Comparison of ENCODE assay signal across 9 cellular contexts in genomic region chr17:78734841-78735641, GRCh38. TPM values are rescaled to one million over a fixed set of nuclear protein-coding genes. Genes with fewer than 3 reads are reported as not detected.
DNase-seq lines count a peak whose midpoint lies in the region; ATAC-seq and TF ChIP-seq lines count a peak whose summit lies in the region.
"Had no signal": no experiment of that assay in that cellular context is flagged by ENCODE, and none has a peak within 500 bp of the region (broad histone marks: within the 10 kb centered on the region; RNA-seq: fewer than 3 reads in every experiment).

No MANE protein-coding gene starts in this region.

- POLR2A ChIA-PET in IMR-90 (lab: Charles Lee; ENCODE audit: unreplicated experiment) = no interaction called here

- 89% methylated on average over 4 of the region's 16 CpGs; no CpG with 5 or more reads in 1 of the 2 experiments for WGBS in IMR-90 (ENCODE audit: extremely low coverage in 2 of 2, insufficient read length in 1 of 2), 2 experiments

- TF ChIP-seq RAD21 in IMR-90 (IDR thresholded peaks at IDR 0.05; ENCODE audit: low read length) = no peak

- no peak overlapping the region for H3K4me3 ChIP-seq in IMR-90 (ENCODE audit: insufficient read depth, low read depth, low read length)

- H3K9ac ChIP-seq in IMR-90 (ENCODE audit: low read depth, low read length) = no peak overlapping the region

- H3K9me3 Mint-ChIP-seq in CD14-positive monocyte (no peaks in the 10 kb centered on the region), chondrocyte (ENCODE audit: low read depth) (no peaks in the 10 kb centered on the region), natural killer cell (no peaks in the 10 kb centered on the region)

- H2BK120ac ChIP-seq in IMR-90 (ENCODE audit: low read depth, low read length) = no peak overlapping the region

- H2BK5ac ChIP-seq in IMR-90 (ENCODE audit: low read depth, low read length, poor library complexity, severe bottlenecking) = no peak overlapping the region

- H3K27me3 ChIP-seq in IMR-90 (ENCODE audit: control insufficient read depth, insufficient read depth, low read length) = no peaks in the 10 kb centered on the region

- H3K27me3 Mint-ChIP-seq in CD14-positive monocyte (ENCODE audit: low read depth in 3 of 3) (no peaks in the 10 kb centered on the region), chondrocyte (ENCODE audit: low read depth) (no peaks in the 10 kb centered on the region), natural killer cell (ENCODE audit: low read depth in 2 of 2) (no peaks in the 10 kb centered on the region)

- intact Hi-C loops in CD14-positive monocyte (cut with micrococcal nuclease) (loop anchor here in 1 of 2 donors (5.0 kb wide), 1 partner anchor 47 kb away; the partner anchor contains the start of gene CYTH1), IMR-90 (cut with micrococcal nuclease) (no loop called here), natural killer cell (cut with micrococcal nuclease) (no loop called here)

- H3K36me3 Mint-ChIP-seq in CD14-positive monocyte = peaks cover 18 to 25% of the 10 kb centered on the region in 2 donors
- H3K36me3 Mint-ChIP-seq in chondrocyte (ENCODE audit: low read depth) = no peaks in the 10 kb centered on the region
- no peaks in the 10 kb centered on the region for H3K36me3 Mint-ChIP-seq in natural killer cell

- TF ChIP-seq POLR2A in IMR-90 (IDR thresholded peaks at IDR 0.05; ENCODE audit: low read depth, low read length) = no peak

- dilution Hi-C loops in IMR-90 (cut with HindIII; ENCODE audit: low sequenced_read_pairs, unreplicated experiment) = no loop called here

- H3K4me1 Mint-ChIP-seq in CD14-positive monocyte (peaks cover 80% of the 10 kb centered on the region), chondrocyte (ENCODE audit: low read depth) (peaks cover 60% of the 10 kb centered on the region), natural killer cell (peaks cover 88 to 90% of the 10 kb centered on the region in 2 donors)

- in situ Hi-C loops in IMR-90 (cut with MboI; ENCODE audit: low sequenced_read_pairs) = no loop called here

- no peak overlapping the region for H4K8ac ChIP-seq in IMR-90 (ENCODE audit: low read depth in 2 of 2, low read length in 2 of 2)

- BruUV-seq in IMR-90 (replicated peaks; lab: Mats Ljungman, UMichigan) = no TSS peak

- peak overlapping the region; percentile 17; the same call in 1 of the 2 replicates for H2AK5ac ChIP-seq in IMR-90 (ENCODE audit: low read depth, low read length)

- peaks cover 19 to 68% of the 10 kb centered on the region in 2 experiments for H3K79me1 ChIP-seq in IMR-90 (ENCODE audit: low read depth in 1 of 2, low read length in 2 of 2)

- H3K36me3 ChIP-seq in IMR-90 (ENCODE audit: control insufficient read depth, insufficient read depth, low read length) = no peaks in the 10 kb centered on the region

- TF ChIP-seq CTCF in CD14-positive monocyte (IDR thresholded peaks at IDR 0.05) = no peak
- no peak for TF ChIP-seq CTCF in IMR-90 (conservative IDR thresholded peaks at IDR 0.05; ENCODE audit: low read depth, low read length)
- TF ChIP-seq CTCF in chondrocyte (IDR thresholded peaks at IDR 0.05) = no peak
- TF ChIP-seq CTCF in natural killer cell (IDR thresholded peaks at IDR 0.05) = no peak

- no peak overlapping the region for H3K4me2 ChIP-seq in IMR-90 (ENCODE audit: low read depth, low read length)

- H3K56ac ChIP-seq in IMR-90 (ENCODE audit: extremely low read depth, insufficient read depth, low read length) = no peak overlapping the region

- CTCF ChIA-PET in IMR-90 (lab: Yijun Ruan, JAX) = interaction anchor here (0.6 to 1.0 kb wide), 2 partner anchors 18 to 25 kb away, joined by 3 read pairs; no protein-coding TSS in a partner anchor

- no peak overlapping the region for H2BK20ac ChIP-seq in IMR-90 (ENCODE audit: low read depth, low read length)

- peaks cover 25% of the 10 kb centered on the region for H4K20me1 ChIP-seq in IMR-90 (ENCODE audit: insufficient read depth, low read length)

- no peak overlapping the region for H2AFZ ChIP-seq in IMR-90 (replicated peaks; ENCODE audit: low read length, poor library complexity)

- no peak for ATAC-seq in IMR-90 (ENCODE audit: low read depth)
- ATAC-seq in natural killer cell = peak in 2 of 3 donors; percentile 7 to 9
- ATAC-seq in GM21717 (IDR thresholded peaks at IDR 0.05; ENCODE audit: unreplicated experiment) = no peak
- ATAC-seq in GM21390 (IDR thresholded peaks at IDR 0.05; ENCODE audit: unreplicated experiment) = no peak

- no peak overlapping the region; the same call in 1 of the 2 replicates for H3K18ac ChIP-seq in IMR-90 (ENCODE audit: low read depth, low read length)

- DNase-seq in CD14-positive monocyte (ENCODE audit: low spot score) (no peak), IMR-90 (no peak), chondrocyte (ENCODE audit: low spot score) (no peak), natural killer cell (no peak), GM19238 (ENCODE audit: insufficient read length, low spot score) (no peak), NCI-H1417 treated with DMSO at 0.1 percent for 48 hours (lab: John Stamatoyannopoulos, UW) (no peak)
- DNase-seq: NCI-H510A had no signal

- peak overlapping the region; percentile 88 to 100 for H3K4me3 Mint-ChIP-seq in CD14-positive monocyte
- peak overlapping the region; percentile 19 for H3K4me3 Mint-ChIP-seq in chondrocyte (ENCODE audit: unreplicated experiment)
- peak overlapping the region; percentile 95 for H3K4me3 Mint-ChIP-seq in natural killer cell

- peaks cover 12% of the 10 kb centered on the region for H3K4me1 ChIP-seq in IMR-90 (ENCODE audit: control insufficient read depth, insufficient read depth, low read length)

- no peak overlapping the region for H3K4ac ChIP-seq in IMR-90 (ENCODE audit: low read depth, low read length)

- no peak overlapping the region for H4K5ac ChIP-seq in IMR-90 (ENCODE audit: low read depth, low read length)

- H3K27ac ChIP-seq in IMR-90 (ENCODE audit: insufficient read depth, low read length) = no peak overlapping the region

- no peaks in the 10 kb centered on the region for H3K9me3 ChIP-seq in IMR-90 (ENCODE audit: control insufficient read depth, insufficient read depth, low read length)

- H3K14ac ChIP-seq in IMR-90 (replicated peaks; ENCODE audit: low read depth, low read length) = no peak overlapping the region

- H2AK9ac ChIP-seq in IMR-90 (replicated peaks; ENCODE audit: low read depth, low read length, poor library complexity) = peak overlapping the region; percentile 14

- no peak overlapping the region for H3K23ac ChIP-seq in IMR-90 (ENCODE audit: low read depth, low read length)

- no peak overlapping the region for H2BK15ac ChIP-seq in IMR-90 (ENCODE audit: low read depth, low read length)

- H4K91ac ChIP-seq in IMR-90 (ENCODE audit: insufficient read depth, low read depth, low read length) = no peak overlapping the region

- H3K9me1 ChIP-seq in IMR-90 (ENCODE audit: insufficient read depth, low read length) = peaks cover 14% of the 10 kb centered on the region

- H3K27ac Mint-ChIP-seq in CD14-positive monocyte (peak overlapping the region; percentile 95 to 99 (median 97)), chondrocyte (ENCODE audit: unreplicated experiment) (peak overlapping the region; percentile 91), natural killer cell (peak overlapping the region; percentile 93)

TF ChIP-seq in IMR-90, 13 proteins besides CTCF, POLR2A, EP300 and RAD21:
- TF ChIP-seq MXI1 (IDR thresholded peaks at IDR 0.05; ENCODE audit: borderline replicate concordance, low read depth, low read length) (no peak), RFX5 (IDR thresholded peaks at IDR 0.05; ENCODE audit: low read depth, low read length) (no peak), FOS (IDR thresholded peaks at IDR 0.05; ENCODE audit: low read depth, low read length) (no peak), USF2 (IDR thresholded peaks at IDR 0.05; ENCODE audit: low read depth, low read length) (no peak), MAFK (IDR thresholded peaks at IDR 0.05; ENCODE audit: low read depth, low read length) (no peak), NFE2L2 (IDR thresholded peaks at IDR 0.05; ENCODE audit: low read depth, low read length) (no peak), MAZ (IDR thresholded peaks at IDR 0.05; ENCODE audit: borderline replicate concordance, low read depth, low read length) (no peak), CHD1 (IDR thresholded peaks at IDR 0.05; ENCODE audit: low read depth, low read length) (no peak), CEBPB (IDR thresholded peaks at IDR 0.05; ENCODE audit: low read depth, low read length) (no peak), ELK1 (IDR thresholded peaks at IDR 0.05; ENCODE audit: borderline replicate concordance, low read depth, low read length) (no peak), RCOR1 (IDR thresholded peaks at IDR 0.05; ENCODE audit: insufficient replicate concordance, low read length) (no peak), BHLHE40 (IDR thresholded peaks at IDR 0.05; ENCODE audit: low read depth, low read length) (no peak)

RNA-seq across cellular contexts. Expression of gene CYTH1, which starts 47.0 kb away (rescaled TPM):
- polyA plus RNA-seq in CD14-positive monocyte = 10 to 100 TPM; 68.6 to 80.9 TPM
- 7.9 and 8.3 TPM in 2 replicates for total RNA-seq in IMR-90 (2012; rRNA removed)
- 10.1 and 12.4 TPM in 2 replicates for polyA plus RNA-seq in IMR-90 (2012; rRNA removed)
- polyA plus RNA-seq in IMR-90 (2012; cell fraction: cytosol; rRNA removed) = 6.2 and 9.0 TPM in 2 replicates
- 46.8 and 57.8 TPM in 2 replicates for polyA plus RNA-seq in IMR-90 (2012; cell fraction: nucleus; rRNA removed; ENCODE audit: low replicate concordance)
- 79.2 to 155 TPM (median 80.8 TPM) in 3 replicates for total RNA-seq in chondrocyte
- total RNA-seq in natural killer cell = 100 to 1,000 TPM; 437 to 514 (median 457) TPM

Comparison
In these comparisons a context has a peak if more than half of its experiments do, and no peak if none do; other contexts are left out.
1. H3K4me3 Mint-ChIP-seq: peak in every context shown above with its lines; median percentile 95 in natural killer cell; 94 in CD14-positive monocyte; 19 in chondrocyte.
2. ATAC-seq: peak in natural killer cell (2 of 3); none in IMR-90 (single experiment), GM21717 (single experiment) and GM21390 (single experiment).
3. Peak in every context shown above with its lines, with median percentiles within 50 percentile points of each other: H3K27ac Mint-ChIP-seq.